ENCODE assay signal across 10 cellular contexts in the genomic region with DNA sequence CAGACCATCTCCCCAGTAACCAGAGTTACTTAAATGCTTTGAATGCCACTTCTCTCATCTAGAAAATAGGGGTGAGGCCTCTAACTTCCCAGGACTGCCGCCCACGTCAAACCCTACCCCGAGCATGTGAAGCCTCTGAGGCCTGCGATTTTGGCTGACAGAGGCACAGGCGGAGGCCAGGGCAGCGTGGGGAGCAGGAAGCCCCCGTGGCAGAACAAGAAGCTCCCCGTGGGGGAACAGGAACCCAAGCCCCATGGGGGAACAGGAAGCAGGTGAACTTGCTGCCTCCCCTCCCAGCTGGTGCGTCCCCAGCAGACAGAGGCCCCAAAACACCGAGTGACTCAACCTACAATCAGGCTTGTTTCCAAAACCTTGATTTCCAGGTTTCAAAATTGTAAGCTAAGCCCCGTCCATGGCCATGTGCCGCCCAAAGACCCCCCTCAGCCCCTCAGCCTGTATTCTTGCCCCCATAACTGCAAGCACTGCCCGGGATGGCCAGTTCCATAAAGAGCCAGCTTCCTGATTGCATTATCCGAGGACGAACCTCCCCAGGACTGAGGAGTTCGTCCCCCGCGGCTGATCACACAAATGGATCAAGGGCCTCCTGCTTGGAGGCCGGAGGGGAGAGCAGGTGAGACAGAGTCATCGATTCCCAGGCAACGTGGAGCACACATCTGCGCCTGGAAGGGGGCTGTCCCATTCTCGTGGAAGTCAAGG. TPM values are rescaled to one million over a fixed set of nuclear protein-coding genes. Genes with fewer than 3 reads are reported as not detected.
A peak's percentile ranks its signal among the peaks of the same experiment; 100 is the strongest.
DNase-seq lines count a peak whose midpoint lies in the region; ATAC-seq and TF ChIP-seq lines count a peak whose summit lies in the region.
"Had no signal": no experiment of that assay in that cellular context is flagged by ENCODE, and none has a peak within 500 bp of the region (broad histone marks: within the 10 kb centered on the region; RNA-seq: fewer than 3 reads in every experiment).

No MANE protein-coding gene starts in this region.

- peaks cover 2% of the 10 kb centered on the region for H3K27me3 Mint-ChIP-seq in endodermal cell (ENCODE audit: insufficient read depth)
- H3K27me3 Mint-ChIP-seq in stimulated activated memory B cell treated with anti-CD40 and anti-IgM and Interleukin-4, amounts not matched to agents 10 μg/mL and 1 μg/mL and 100 μg/mL, for 72 hours, result no peaks in the 10 kb centered on the region

- in situ Hi-C loops in KBM-7 (cut with MboI; ENCODE audit: low pct_unique_long_range_greater_than_20kb, low sequenced_read_pairs), result loop anchor here (25.0 kb wide), 1 partner anchor 256 kb away; a partner anchor contains a TSS

- H3K36me3 ChIP-seq in endodermal cell (ENCODE audit: control insufficient read depth, insufficient read depth, low read length), result no peaks in the 10 kb centered on the region
- H3K36me3 ChIP-seq: colonic mucosa had no signal

- no peak for TF ChIP-seq CTCF in endodermal cell (conservative IDR thresholded peaks at IDR 0.05)

- H3K9me3 Mint-ChIP-seq in endodermal cell, result no peaks in the 10 kb centered on the region
- no peaks in the 10 kb centered on the region for H3K9me3 Mint-ChIP-seq in stimulated activated memory B cell treated with anti-CD40 and anti-IgM and Interleukin-4, amounts not matched to agents 10 μg/mL and 1 μg/mL and 100 μg/mL, for 72 hours
- H3K9me3 Mint-ChIP-seq: mesothelial cell of epicardium had no signal

- no peak overlapping the region for H3K27ac ChIP-seq in endodermal cell (ENCODE audit: low read depth, low read length)
- H3K27ac ChIP-seq: colonic mucosa had no signal

- no peaks in the 10 kb centered on the region for H3K27me3 ChIP-seq in endodermal cell (ENCODE audit: control insufficient read depth, insufficient read depth, low read length, poor library complexity, severe bottlenecking)

- H3K9me3 ChIP-seq in endodermal cell (ENCODE audit: control insufficient read depth, low read length), result no peaks in the 10 kb centered on the region
- H3K9me3 ChIP-seq: colonic mucosa had no signal

- no peak overlapping the region for H3K27ac Mint-ChIP-seq in endodermal cell
- H3K27ac Mint-ChIP-seq in stimulated activated memory B cell treated with anti-CD40 and anti-IgM and Interleukin-4, amounts not matched to agents 10 μg/mL and 1 μg/mL and 100 μg/mL, for 72 hours, result peak overlapping the region; percentile 44
- H3K27ac Mint-ChIP-seq: mesothelial cell of epicardium had no signal

- H3K4me1 Mint-ChIP-seq in endodermal cell, result peaks cover 5% of the 10 kb centered on the region
- H3K4me1 Mint-ChIP-seq in stimulated activated memory B cell treated with anti-CD40 and anti-IgM and Interleukin-4, amounts not matched to agents 10 μg/mL and 1 μg/mL and 100 μg/mL, for 72 hours, result peaks cover 26% of the 10 kb centered on the region
- H3K4me1 Mint-ChIP-seq: mesothelial cell of epicardium had no signal

- no peak overlapping the region for H3K4me3 Mint-ChIP-seq in endodermal cell
- no peak overlapping the region for H3K4me3 Mint-ChIP-seq in stimulated activated memory B cell treated with anti-CD40 and anti-IgM and Interleukin-4, amounts not matched to agents 10 μg/mL and 1 μg/mL and 100 μg/mL, for 72 hours
- H3K4me3 Mint-ChIP-seq: mesothelial cell of epicardium had no signal

- peak; percentile 60 for DNase-seq in SKM-1 treated with dmso at 0.1 percent for 144 hours (lab: John Stamatoyannopoulos, UW; ENCODE audit: unreplicated experiment)
- DNase-seq in SKM-1 (lab: John Stamatoyannopoulos, UW; ENCODE audit: unreplicated experiment), result no peak
- peak; percentile 35 for DNase-seq in KBM-7
- DNase-seq in endodermal cell, result peak; percentile 46
- DNase-seq in T-helper 2 cell, result no peak
- DNase-seq in NAMALWA (ENCODE audit: low spot score), result no peak
- no peak for DNase-seq in retina

- peaks cover 5% of the 10 kb centered on the region for H3K4me1 ChIP-seq in endodermal cell (ENCODE audit: control insufficient read depth, insufficient read depth, low read length)
- H3K4me1 ChIP-seq: colonic mucosa had no signal

- no peak overlapping the region for H3K4me3 ChIP-seq in endodermal cell (ENCODE audit: low read length)
- H3K4me3 ChIP-seq: colonic mucosa had no signal

- peak; percentile 67 for ATAC-seq in stimulated activated memory B cell treated with anti-CD40 and anti-IgM and Interleukin-4, amounts not matched to agents 10 μg/mL and 1 μg/mL and 100 μg/mL, for 72 hours

- H3K36me3 Mint-ChIP-seq in endodermal cell (ENCODE audit: low read depth), result no peaks in the 10 kb centered on the region
- H3K36me3 Mint-ChIP-seq in stimulated activated memory B cell treated with anti-CD40 and anti-IgM and Interleukin-4, amounts not matched to agents 10 μg/mL and 1 μg/mL and 100 μg/mL, for 72 hours, result no peaks in the 10 kb centered on the region
- H3K36me3 Mint-ChIP-seq: mesothelial cell of epicardium had no signal

- 83 to 86% methylated on average over 16 to 23 of the region's 23 CpGs for WGBS in endodermal cell (ENCODE audit: insufficient coverage in 1 of 2, insufficient read length in 1 of 2), 2 experiments

- no peak overlapping the region for H3K9ac ChIP-seq in endodermal cell (ENCODE audit: extremely low read depth, low read length, poor library complexity, severe bottlenecking)

RNA-seq across cellular contexts. Expression of a gene that starts 36.4 kb away (rescaled TPM):
- 10 to 100 TPM; 29.8 to 35.6 TPM for total RNA-seq in endodermal cell
- 21.1 TPM for polyA plus RNA-seq in endodermal cell (2013, experiment 1 of 2)
- polyA plus RNA-seq in endodermal cell (2013, experiment 2 of 2), result 18.8 TPM

Comparison
In these comparisons a context has a peak if more than half of its experiments do, and no peak if none do; other contexts are left out.
1. DNase-seq: peak in SKM-1 treated with dmso at 0.1 percent for 144 hours (single experiment), KBM-7 (single experiment) and endodermal cell (single experiment); none in SKM-1 (single experiment), T-helper 2 cell (0 of 5), NAMALWA (single experiment) and retina (single experiment).